Comparison of ENCODE assay signal across 1 cellular context in the genomic region with DNA sequence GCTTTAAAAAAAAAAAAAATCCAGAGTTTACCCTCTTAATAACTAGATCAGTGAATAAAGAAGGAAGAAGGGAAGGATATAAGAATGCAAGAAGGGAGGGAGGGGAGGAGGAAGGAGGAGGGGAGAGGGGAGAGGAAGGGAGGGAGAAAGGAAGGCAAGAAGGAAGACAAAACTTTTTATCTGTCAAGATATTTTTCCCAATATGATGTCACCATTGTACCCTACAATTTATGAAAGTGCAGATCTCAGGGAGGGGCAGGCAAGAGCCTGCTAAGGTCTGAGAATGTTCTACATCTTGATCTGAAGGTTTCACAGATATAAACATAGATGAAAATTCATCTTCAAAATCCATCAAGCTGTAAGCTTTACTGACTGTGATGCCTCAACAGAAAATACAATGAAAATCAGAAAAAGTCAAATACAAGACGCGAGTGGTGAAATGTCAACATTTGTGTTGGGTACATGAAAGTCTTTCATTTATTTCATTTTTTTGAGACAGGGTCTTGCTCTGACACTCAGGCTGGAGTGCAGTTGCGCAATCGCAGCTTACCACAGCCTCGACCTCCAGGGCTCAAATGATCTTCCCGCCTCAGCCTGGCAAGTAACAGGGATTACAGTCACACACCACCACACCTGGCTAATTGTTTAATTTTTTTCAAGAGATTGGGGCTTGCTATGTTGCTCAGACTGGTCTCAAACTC.
TF ChIP-seq lines count a peak whose summit lies in the region.

No MANE protein-coding gene starts in this region.

TF ChIP-seq in K562, 482 proteins besides CTCF, POLR2A, EP300 and RAD21:
- TF ChIP-seq CEBPB (tag; IDR thresholded peaks at IDR 0.05) = peak; percentile 92
- no peak for TF ChIP-seq SP1 (CRISPR knock-in tag; IDR thresholded peaks at IDR 0.05)
- peak; percentile 70 for TF ChIP-seq CEBPG (CRISPR knock-in tag; IDR thresholded peaks at IDR 0.05)
- TF ChIP-seq CEBPG (tag; conservative IDR thresholded peaks at IDR 0.05 in 1 of 2, IDR thresholded peaks at IDR 0.05 in 1 of 2) = peak; percentile 59 to 92; a peak in 3 of 4 replicates
- TF ChIP-seq, protein P1, sequence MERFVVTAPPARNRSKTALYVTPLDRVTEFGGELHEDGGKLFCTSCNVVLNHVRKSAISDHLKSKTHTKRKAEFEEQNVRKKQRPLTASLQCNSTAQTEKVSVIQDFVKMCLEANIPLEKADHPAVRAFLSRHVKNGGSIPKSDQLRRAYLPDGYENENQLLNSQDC (CRISPR knock-in tag; IDR thresholded peaks at IDR 0.05) = no peak
- TF ChIP-seq FOXM1 (IDR thresholded peaks at IDR 0.05; ENCODE audit: low read depth) = no peak
- TF ChIP-seq FOXM1 (CRISPR knock-in tag; IDR thresholded peaks at IDR 0.05; ENCODE audit: low read depth) = no peak
- no peak for TF ChIP-seq SPI1 (IDR thresholded peaks at IDR 0.05; ENCODE audit: borderline replicate concordance, low read depth, low read length)
- TF ChIP-seq ZNF583 (CRISPR knock-in tag; IDR thresholded peaks at IDR 0.05) = no peak
